Comparison of ENCODE assay signal across 16 cellular contexts in the genomic region with DNA sequence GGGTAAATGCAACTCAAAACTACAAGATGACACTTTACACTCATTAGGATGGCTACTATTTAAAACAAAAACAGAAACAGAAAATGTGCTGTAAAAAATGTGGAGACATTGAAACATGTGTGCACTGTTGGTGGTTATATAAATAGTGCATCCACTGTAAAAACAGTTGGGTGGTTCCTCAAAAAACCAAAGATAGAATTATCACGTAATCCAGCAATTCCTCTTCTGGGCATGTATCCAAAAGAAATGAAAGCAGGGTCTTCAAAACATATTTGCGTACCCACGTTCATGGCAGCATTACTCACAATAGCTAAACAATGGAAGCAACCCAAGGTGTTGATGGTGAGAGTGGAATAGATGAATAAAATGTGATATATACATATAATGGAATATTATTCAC.
"Had no signal": no experiment of that assay in that cellular context is flagged by ENCODE, and none has a peak within 500 bp of the region (broad histone marks: within the 10 kb centered on the region; RNA-seq: fewer than 3 reads in every experiment).

No MANE protein-coding gene starts in this region.

- H3K4me3 ChIP-seq: prostate gland, suprapubic skin had no signal

- H3K36me3 ChIP-seq: prostate gland, suprapubic skin had no signal

- H3K4me1 ChIP-seq: prostate gland, suprapubic skin had no signal

- H3K9me3 ChIP-seq: prostate gland, suprapubic skin had no signal

- FAIRE-seq: small intestine had no signal

- DNase-seq: activated CD4-positive, CD25-positive, alpha-beta regulatory T cell treated with anti-CD3 and anti-CD28 coated beads, Interleukin-2, amount 50 U/mL, for 72 hours; activated effector memory CD4-positive, alpha-beta T cell treated with anti-CD3 and anti-CD28 coated beads, Interleukin-2, amount 50 U/mL, for 16 hours; activated naive CD4-positive, alpha-beta T cell treated with anti-CD3 and anti-CD28 coated beads, Interleukin-2, amount 50 U/mL, for 16 hours; activated T-cell treated with anti-CD3 and anti-CD28 coated beads, Interleukin-2, amount 50 U/mL, for 72 hours; aorta; effector memory CD8-positive, alpha-beta T cell; naive B cell; right cardiac atrium; small intestine; stimulated activated CD4-positive, alpha-beta T cell treated with anti-CD3 and anti-CD28 coated beads, Interleukin-4, amount 100 ng/mL, for 1 hour; stimulated activated naive CD8-positive, alpha-beta T cell treated with anti-CD3 and anti-CD28 coated beads, Interleukin-15, amount 100 ng/mL, for 72 hours; T1000; trophoblast cell had no signal

- H3K27me3 ChIP-seq: suprapubic skin had no signal

- ATAC-seq: activated T-cell treated with anti-CD3 and anti-CD28 coated beads, Interleukin-2, amount 50 U/mL, for 72 hours; effector memory CD8-positive, alpha-beta T cell; right cardiac atrium; stimulated activated naive CD8-positive, alpha-beta T cell treated with anti-CD3 and anti-CD28 coated beads, Interleukin-15, amount 100 ng/mL, for 72 hours had no signal

- H3K27ac ChIP-seq: prostate gland, suprapubic skin, VCaP had no signal
